8 cellular contexts compared by ENCODE assay signal in genomic region chr6:16514249-16514648, GRCh38.
DNase-seq lines count a peak whose midpoint lies in the region; ATAC-seq, FAIRE-seq and TF ChIP-seq lines count a peak whose summit lies in the region.

No MANE protein-coding gene starts in this region.

- H3K4me1 ChIP-seq in lung (ENCODE audit: control insufficient read depth in 2 of 2, insufficient read depth in 2 of 2, low read length in 2 of 2), result peaks cover 11 to 22% of the 10 kb centered on the region in 2 donors

- DNase-seq in BJ (ENCODE audit: low read depth) (no peak), GM19239 (ENCODE audit: insufficient read length, low spot score) (no peak), SK-N-MC (ENCODE audit: low read depth, low spot score) (peak; percentile 30), choroid plexus epithelial cell (ENCODE audit: low read depth) (peak; percentile 88), lung (ENCODE audit: low spot score) (no peak), GM19240 (ENCODE audit: insufficient read length, low spot score) (no peak), T-helper 9 cell (no peak)

- TF ChIP-seq CTCF in BJ (IDR thresholded peaks at IDR 0.05; ENCODE audit: insufficient read depth, low read depth, low read length), result peak; percentile 59
- TF ChIP-seq CTCF in choroid plexus epithelial cell (conservative IDR thresholded peaks at IDR 0.05; ENCODE audit: low read depth, low read length), result peak; percentile 80
- TF ChIP-seq CTCF in lung (IDR thresholded peaks at IDR 0.05; ENCODE audit: control extremely low read depth, extremely low read depth), result peak; percentile 23

- H3K27ac ChIP-seq in SK-N-MC (no peak overlapping the region), lung (ENCODE audit: low read depth in 1 of 2, low read length in 1 of 2) (no peak overlapping the region)

- H3K27me3 ChIP-seq in BJ (ENCODE audit: control insufficient read depth, insufficient read depth, low read length) (no peaks in the 10 kb centered on the region), lung (ENCODE audit: control insufficient read depth, insufficient read depth) (no peaks in the 10 kb centered on the region)

- H3K36me3 ChIP-seq in BJ (ENCODE audit: control insufficient read depth, insufficient read depth, low read length), result peaks cover 5% of the 10 kb centered on the region
- no peaks in the 10 kb centered on the region for H3K36me3 ChIP-seq in SK-N-MC (ENCODE audit: insufficient read depth, low read length)
- H3K36me3 ChIP-seq in lung (ENCODE audit: control insufficient read depth in 2 of 2, insufficient read depth in 2 of 2, low read length in 2 of 2), result peaks cover 0 to under 1% of the 10 kb centered on the region in 2 donors

- 34 to 45% methylated on average over 8 of the region's 8 CpGs for WGBS in lung, 2 donors

- CTCF ChIA-PET in BJ (lab: Yijun Ruan, JAX), result interaction anchor here (0.7 to 8.3 kb wide), 15 partner anchors 9 to 249 kb away, joined by 3 to 79 read pairs (median 3); partner anchors contain the start of gene ATXN1

- ATAC-seq in lung (ENCODE audit: insufficient read depth, low FRiP score) (no peak), HG03521 (IDR thresholded peaks at IDR 0.05; ENCODE audit: unreplicated experiment) (no peak)

- H3K9me3 ChIP-seq in SK-N-MC (ENCODE audit: low read depth, low read length) (no peaks in the 10 kb centered on the region), lung (ENCODE audit: control insufficient read depth in 2 of 2, insufficient read depth in 1 of 2, low read length in 1 of 2) (no peaks in the 10 kb centered on the region)

- POLR2A ChIA-PET in BJ (lab: Charles Lee), result interaction anchor here (0.5 kb wide), 1 partner anchor 260 kb away, joined by 3 read pairs; no protein-coding TSS in a partner anchor

- H3K9ac ChIP-seq in SK-N-MC (ENCODE audit: insufficient read length), result no peak overlapping the region

- peak; percentile 92 for FAIRE-seq in GM19239 (lab: Jason Lieb, UNC)

- H3K4me3 ChIP-seq in BJ (ENCODE audit: low read depth, low read length) (no peak overlapping the region), SK-N-MC (no peak overlapping the region), choroid plexus epithelial cell (ENCODE audit: low read depth, low read length) (no peak overlapping the region), lung (no peak overlapping the region)

Comparison
In these comparisons a context has a peak if more than half of its experiments do, and no peak if none do; other contexts are left out.
1. DNase-seq: peak in SK-N-MC (single experiment) and choroid plexus epithelial cell (single experiment); none in BJ (single experiment), GM19239 (single experiment), lung (single experiment), GM19240 (single experiment) and T-helper 9 cell (single experiment).
2. CTCF ChIP-seq: peak in every context shown above with its lines; median percentile 80 in choroid plexus epithelial cell; 59 in BJ; 23 in lung.